Comparison of ENCODE assay signal across 18 cellular contexts in genomic region chr1:189816558-189816957, GRCh38.
A peak's percentile ranks its signal among the peaks of the same experiment; 100 is the strongest.
DNase-seq lines count a peak whose midpoint lies in the region; ATAC-seq, FAIRE-seq and TF ChIP-seq lines count a peak whose summit lies in the region.
"Had no signal": no experiment of that assay in that cellular context is flagged by ENCODE, and none has a peak within 500 bp of the region (broad histone marks: within the 10 kb centered on the region; RNA-seq: fewer than 3 reads in every experiment).

No MANE protein-coding gene starts in this region.

- H3K36me3 Mint-ChIP-seq in WTC11: no peaks in the 10 kb centered on the region
- H3K36me3 Mint-ChIP-seq: CD4-positive, alpha-beta memory T cell had no signal

- H2AFZ ChIP-seq in neuron (ENCODE audit: low read depth, low read length): peak overlapping the region; percentile 61

- peak; percentile 80 for ATAC-seq in WTC11
- ATAC-seq in left lobe of liver: no peak
- ATAC-seq in GM21576 (IDR thresholded peaks at IDR 0.05; ENCODE audit: unreplicated experiment): no peak

- CTCF ChIA-PET in WTC11 (lab: Charles Lee): no interaction called here

- TF ChIP-seq POLR2A in H54 (IDR thresholded peaks at IDR 0.05; ENCODE audit: low read depth, low read length): no peak

- POLR2A ChIA-PET in WTC11 (lab: Charles Lee): no interaction called here

- H3K9me3 ChIP-seq in neuron (ENCODE audit: low read length): peaks cover 2% of the 10 kb centered on the region

- peaks cover 13% of the 10 kb centered on the region for H3K4me1 Mint-ChIP-seq in WTC11
- H3K4me1 Mint-ChIP-seq: CD4-positive, alpha-beta memory T cell had no signal

- TF ChIP-seq CTCF in WTC11 (IDR thresholded peaks at IDR 0.05): no peak

- no peak for DNase-seq in H54 (ENCODE audit: insufficient read length, low spot score)
- no peak for DNase-seq in WTC11 (ENCODE audit: low spot score)
- DNase-seq in left lobe of liver (ENCODE audit: low spot score): no peak
- no peak for DNase-seq in KBM-7
- DNase-seq: C1 segment of cervical spinal cord; Calu3; CD4-positive, alpha-beta memory T cell; COR-L47; DMS53; DMS79 treated with DMSO at 0.1 percent for 48 hours; GF-D8; GOT3; H7; HCEC 1CT had no signal

- no peak overlapping the region for H3K27ac Mint-ChIP-seq in WTC11
- H3K27ac Mint-ChIP-seq: CD4-positive, alpha-beta memory T cell had no signal

- no peaks in the 10 kb centered on the region for H3K36me3 ChIP-seq in neuron (ENCODE audit: insufficient read depth, low read length)

- no peaks in the 10 kb centered on the region for H3K27me3 Mint-ChIP-seq in WTC11 (ENCODE audit: low read depth)
- H3K27me3 Mint-ChIP-seq: CD4-positive, alpha-beta memory T cell had no signal

- in situ Hi-C loops in KBM-7 (cut with MboI; ENCODE audit: low pct_unique_long_range_greater_than_20kb, low sequenced_read_pairs): no loop called here

- no peak overlapping the region for H3K4me3 ChIP-seq in neuron (ENCODE audit: low read length)

- no peaks in the 10 kb centered on the region for H3K27me3 ChIP-seq in neuron (ENCODE audit: insufficient read depth, low read length)

- peaks cover 14% of the 10 kb centered on the region for H3K4me1 ChIP-seq in neuron (ENCODE audit: insufficient read depth, low read length)

- peak; percentile 38 for FAIRE-seq in H54 (lab: Jason Lieb, UNC)
- FAIRE-seq: GM12891, GM18507 had no signal

- no peak overlapping the region for H3K4me3 Mint-ChIP-seq in WTC11
- H3K4me3 Mint-ChIP-seq: CD4-positive, alpha-beta memory T cell had no signal

- H3K9me3 Mint-ChIP-seq in WTC11: no peaks in the 10 kb centered on the region

TF ChIP-seq in WTC11, 78 proteins besides CTCF, POLR2A, EP300 and RAD21:
- TF ChIP-seq E2F1 (CRISPR knock-in tag; IDR thresholded peaks at IDR 0.05) (no peak), TEAD4 (CRISPR knock-in tag; IDR thresholded peaks at IDR 0.05) (no peak), ESRRA (CRISPR knock-in tag; IDR thresholded peaks at IDR 0.05; ENCODE audit: borderline replicate concordance) (no peak), PREB (CRISPR knock-in tag; IDR thresholded peaks at IDR 0.05; ENCODE audit: borderline replicate concordance) (no peak), ZNF423 (CRISPR knock-in tag; IDR thresholded peaks at IDR 0.05) (no peak), ELF4 (CRISPR knock-in tag; IDR thresholded peaks at IDR 0.05; ENCODE audit: low read depth) (no peak), FOXJ3 (CRISPR knock-in tag; IDR thresholded peaks at IDR 0.05; ENCODE audit: borderline replicate concordance) (no peak)
- TF ChIP-seq, protein P1, sequence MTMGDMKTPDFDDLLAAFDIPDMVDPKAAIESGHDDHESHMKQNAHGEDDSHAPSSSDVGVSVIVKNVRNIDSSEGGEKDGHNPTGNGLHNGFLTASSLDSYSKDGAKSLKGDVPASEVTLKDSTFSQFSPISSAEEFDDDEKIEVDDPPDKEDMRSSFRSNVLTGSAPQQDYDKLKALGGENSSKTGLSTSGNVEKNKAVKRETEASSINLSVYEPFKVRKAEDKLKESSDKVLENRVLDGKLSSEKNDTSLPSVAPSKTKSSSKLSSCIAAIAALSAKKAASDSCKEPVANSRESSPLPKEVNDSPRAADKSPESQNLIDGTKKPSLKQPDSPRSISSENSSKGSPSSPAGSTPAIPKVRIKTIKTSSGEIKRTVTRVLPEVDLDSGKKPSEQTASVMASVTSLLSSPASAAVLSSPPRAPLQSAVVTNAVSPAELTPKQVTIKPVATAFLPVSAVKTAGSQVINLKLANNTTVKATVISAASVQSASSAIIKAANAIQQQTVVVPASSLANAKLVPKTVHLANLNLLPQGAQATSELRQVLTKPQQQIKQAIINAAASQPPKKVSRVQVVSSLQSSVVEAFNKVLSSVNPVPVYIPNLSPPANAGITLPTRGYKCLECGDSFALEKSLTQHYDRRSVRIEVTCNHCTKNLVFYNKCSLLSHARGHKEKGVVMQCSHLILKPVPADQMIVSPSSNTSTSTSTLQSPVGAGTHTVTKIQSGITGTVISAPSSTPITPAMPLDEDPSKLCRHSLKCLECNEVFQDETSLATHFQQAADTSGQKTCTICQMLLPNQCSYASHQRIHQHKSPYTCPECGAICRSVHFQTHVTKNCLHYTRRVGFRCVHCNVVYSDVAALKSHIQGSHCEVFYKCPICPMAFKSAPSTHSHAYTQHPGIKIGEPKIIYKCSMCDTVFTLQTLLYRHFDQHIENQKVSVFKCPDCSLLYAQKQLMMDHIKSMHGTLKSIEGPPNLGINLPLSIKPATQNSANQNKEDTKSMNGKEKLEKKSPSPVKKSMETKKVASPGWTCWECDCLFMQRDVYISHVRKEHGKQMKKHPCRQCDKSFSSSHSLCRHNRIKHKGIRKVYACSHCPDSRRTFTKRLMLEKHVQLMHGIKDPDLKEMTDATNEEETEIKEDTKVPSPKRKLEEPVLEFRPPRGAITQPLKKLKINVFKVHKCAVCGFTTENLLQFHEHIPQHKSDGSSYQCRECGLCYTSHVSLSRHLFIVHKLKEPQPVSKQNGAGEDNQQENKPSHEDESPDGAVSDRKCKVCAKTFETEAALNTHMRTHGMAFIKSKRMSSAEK (CRISPR knock-in tag; IDR thresholded peaks at IDR 0.05; ENCODE audit: borderline replicate concordance): no peak
- TF ChIP-seq, protein P2, sequence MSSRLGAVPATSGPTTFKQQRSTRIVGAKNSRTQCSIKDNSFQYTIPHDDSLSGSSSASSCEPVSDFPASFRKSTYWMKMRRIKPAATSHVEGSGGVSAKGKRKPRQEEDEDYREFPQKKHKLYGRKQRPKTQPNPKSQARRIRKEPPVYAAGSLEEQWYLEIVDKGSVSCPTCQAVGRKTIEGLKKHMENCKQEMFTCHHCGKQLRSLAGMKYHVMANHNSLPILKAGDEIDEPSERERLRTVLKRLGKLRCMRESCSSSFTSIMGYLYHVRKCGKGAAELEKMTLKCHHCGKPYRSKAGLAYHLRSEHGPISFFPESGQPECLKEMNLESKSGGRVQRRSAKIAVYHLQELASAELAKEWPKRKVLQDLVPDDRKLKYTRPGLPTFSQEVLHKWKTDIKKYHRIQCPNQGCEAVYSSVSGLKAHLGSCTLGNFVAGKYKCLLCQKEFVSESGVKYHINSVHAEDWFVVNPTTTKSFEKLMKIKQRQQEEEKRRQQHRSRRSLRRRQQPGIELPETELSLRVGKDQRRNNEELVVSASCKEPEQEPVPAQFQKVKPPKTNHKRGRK (CRISPR knock-in tag; IDR thresholded peaks at IDR 0.05; ENCODE audit: borderline replicate concordance): no peak
- TF ChIP-seq, protein P3, sequence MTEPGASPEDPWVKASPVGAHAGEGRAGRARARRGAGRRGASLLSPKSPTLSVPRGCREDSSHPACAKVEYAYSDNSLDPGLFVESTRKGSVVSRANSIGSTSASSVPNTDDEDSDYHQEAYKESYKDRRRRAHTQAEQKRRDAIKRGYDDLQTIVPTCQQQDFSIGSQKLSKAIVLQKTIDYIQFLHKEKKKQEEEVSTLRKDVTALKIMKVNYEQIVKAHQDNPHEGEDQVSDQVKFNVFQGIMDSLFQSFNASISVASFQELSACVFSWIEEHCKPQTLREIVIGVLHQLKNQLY (CRISPR knock-in tag; IDR thresholded peaks at IDR 0.05): no peak
- TF ChIP-seq, protein P4, sequence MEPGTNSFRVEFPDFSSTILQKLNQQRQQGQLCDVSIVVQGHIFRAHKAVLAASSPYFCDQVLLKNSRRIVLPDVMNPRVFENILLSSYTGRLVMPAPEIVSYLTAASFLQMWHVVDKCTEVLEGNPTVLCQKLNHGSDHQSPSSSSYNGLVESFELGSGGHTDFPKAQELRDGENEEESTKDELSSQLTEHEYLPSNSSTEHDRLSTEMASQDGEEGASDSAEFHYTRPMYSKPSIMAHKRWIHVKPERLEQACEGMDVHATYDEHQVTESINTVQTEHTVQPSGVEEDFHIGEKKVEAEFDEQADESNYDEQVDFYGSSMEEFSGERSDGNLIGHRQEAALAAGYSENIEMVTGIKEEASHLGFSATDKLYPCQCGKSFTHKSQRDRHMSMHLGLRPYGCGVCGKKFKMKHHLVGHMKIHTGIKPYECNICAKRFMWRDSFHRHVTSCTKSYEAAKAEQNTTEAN (CRISPR knock-in tag; IDR thresholded peaks at IDR 0.05): no peak
